Comparison of ENCODE assay signal across 29 cellular contexts in the genomic region with DNA sequence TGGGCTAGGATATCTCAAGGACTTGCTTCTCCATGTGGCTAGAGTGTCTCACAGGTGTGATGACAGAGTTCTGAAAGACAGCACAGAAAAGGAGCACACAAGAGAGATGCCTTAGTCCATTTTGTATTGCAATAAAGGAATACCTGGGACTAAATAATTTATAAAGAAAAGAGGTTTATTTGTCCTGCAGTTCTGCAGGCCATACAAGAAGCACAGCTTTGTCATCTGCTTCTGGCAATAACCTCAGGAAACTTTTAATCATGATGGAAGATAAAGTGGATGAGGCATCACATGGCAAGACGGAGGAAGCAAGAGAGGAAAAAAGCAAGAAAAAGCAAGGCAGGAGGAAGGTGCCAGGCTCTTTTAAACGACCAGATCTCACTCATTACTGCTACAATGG.
"Had no signal": no experiment of that assay in that cellular context is flagged by ENCODE, and none has a peak within 500 bp of the region (broad histone marks: within the 10 kb centered on the region; RNA-seq: fewer than 3 reads in every experiment).

No MANE protein-coding gene starts in this region.

- H3K4me3 ChIP-seq: colonic mucosa, coronary artery, dorsolateral prefrontal cortex, esophagus muscularis mucosa, esophagus squamous epithelium, gastrocnemius medialis, gastroesophageal sphincter, heart left ventricle, heart right ventricle had no signal

- H3K36me3 ChIP-seq: colonic mucosa, esophagus muscularis mucosa, esophagus squamous epithelium, gastrocnemius medialis, gastroesophageal sphincter, heart left ventricle, heart right ventricle had no signal

- H3K4me1 ChIP-seq: colonic mucosa, esophagus squamous epithelium, gastrocnemius medialis, gastroesophageal sphincter, heart right ventricle had no signal

- H3K27ac Mint-ChIP-seq: dendritic cell treated with granulocyte-macrophage colony-stimulating factor and Interleukin-4, amounts not matched to agents 40 ng/mL and 50 ng/mL, for 4 days; effector memory CD8-positive, alpha-beta T cell; endodermal cell had no signal

- H3K9me3 ChIP-seq: colonic mucosa, esophagus muscularis mucosa, esophagus squamous epithelium, gastrocnemius medialis, gastroesophageal sphincter, heart left ventricle, heart right ventricle had no signal

- H3K27ac ChIP-seq: colonic mucosa, coronary artery, dorsolateral prefrontal cortex, epithelial cell of prostate, esophagus muscularis mucosa, esophagus squamous epithelium, foreskin keratinocyte, gastrocnemius medialis, gastroesophageal sphincter, heart left ventricle, heart right ventricle had no signal

- H3K27me3 Mint-ChIP-seq: dendritic cell treated with granulocyte-macrophage colony-stimulating factor and Interleukin-4, amounts not matched to agents 40 ng/mL and 50 ng/mL, for 4 days; effector memory CD8-positive, alpha-beta T cell had no signal

- FAIRE-seq: colon, endometrium, endothelial cell of umbilical vein, frontal cortex had no signal

- H3K9me3 Mint-ChIP-seq: dendritic cell treated with granulocyte-macrophage colony-stimulating factor and Interleukin-4, amounts not matched to agents 40 ng/mL and 50 ng/mL, for 4 days; endodermal cell had no signal

- DNase-seq: colonic mucosa; cortex of kidney; dermis blood vessel endothelial cell; dorsolateral prefrontal cortex; effector CD4-positive, alpha-beta T cell; effector CD8-positive, alpha-beta T cell; effector memory CD4-positive, alpha-beta T cell; effector memory CD8-positive, alpha-beta T cell; endodermal cell; erythroblast; esophagus squamous epithelium; foreskin fibroblast; foreskin melanocyte; gastrocnemius medialis; glutamatergic neuron; head of caudate nucleus; heart left ventricle; heart right ventricle had no signal

- H3K27me3 ChIP-seq: colonic mucosa, dorsolateral prefrontal cortex, esophagus muscularis mucosa, esophagus squamous epithelium, gastrocnemius medialis, gastroesophageal sphincter, heart left ventricle, heart right ventricle had no signal

- H3K4me3 Mint-ChIP-seq: dendritic cell treated with granulocyte-macrophage colony-stimulating factor and Interleukin-4, amounts not matched to agents 40 ng/mL and 50 ng/mL, for 4 days; effector memory CD8-positive, alpha-beta T cell; endodermal cell had no signal

- ATAC-seq: effector memory CD8-positive, alpha-beta T cell; esophagus mucosa; gastrocnemius medialis; gastroesophageal sphincter; heart left ventricle; heart right ventricle had no signal
